Comparison of ENCODE assay signal across 24 cellular contexts in genomic region chr22:26372890-26373289, GRCh38. TPM values are rescaled to one million over a fixed set of nuclear protein-coding genes. Genes with fewer than 3 reads are reported as not detected.
"Had no signal": no experiment of that assay in that cellular context is flagged by ENCODE, and none has a peak within 500 bp of the region (broad histone marks: within the 10 kb centered on the region; RNA-seq: fewer than 3 reads in every experiment).

No MANE protein-coding gene starts in this region.

- H3K4me3 ChIP-seq: MG63 had no signal

- H3K27ac ChIP-seq: HL-60 had no signal

- H3K4me2 ChIP-seq: SK-N-SH had no signal

- H3K27ac Mint-ChIP-seq: IgD-negative memory B cell had no signal

- FAIRE-seq: HTR-8/SVneo, RCC 7860 had no signal

- H3K9me3 ChIP-seq: MG63, SK-N-SH had no signal

- H3K4me3 Mint-ChIP-seq: IgD-negative memory B cell had no signal

- H3K36me3 ChIP-seq: MG63 had no signal

- DNase-seq: KBM-7, MG63, NCI-H1092, NCI-H1105 treated with DMSO at 0.1 percent for 48 hours, NCI-H1417 treated with DMSO at 0.1 percent for 48 hours, NCI-H187, NCI-H2029, NCI-H2081 treated with DMSO at 0.1 percent for 48 hours, NCI-H2171, NCI-H226, NCI-H446, NCI-H510A, NCI-H524 treated with DMSO at 0.1 percent for 48 hours, NCI-H69, NCI-H774, Right ventricle myocardium superior, RPMI8226, SIG-M5, SK-N-SH, SW 1271 had no signal

- H3K9ac ChIP-seq: SK-N-SH had no signal

RNA-seq across cellular contexts. Expression of gene ASPHD2, which starts 56.2 kb away (rescaled TPM):
- total RNA-seq: Right ventricle myocardium superior had no signal
